ENCODE assay signal across 16 cellular contexts in the genomic region with DNA sequence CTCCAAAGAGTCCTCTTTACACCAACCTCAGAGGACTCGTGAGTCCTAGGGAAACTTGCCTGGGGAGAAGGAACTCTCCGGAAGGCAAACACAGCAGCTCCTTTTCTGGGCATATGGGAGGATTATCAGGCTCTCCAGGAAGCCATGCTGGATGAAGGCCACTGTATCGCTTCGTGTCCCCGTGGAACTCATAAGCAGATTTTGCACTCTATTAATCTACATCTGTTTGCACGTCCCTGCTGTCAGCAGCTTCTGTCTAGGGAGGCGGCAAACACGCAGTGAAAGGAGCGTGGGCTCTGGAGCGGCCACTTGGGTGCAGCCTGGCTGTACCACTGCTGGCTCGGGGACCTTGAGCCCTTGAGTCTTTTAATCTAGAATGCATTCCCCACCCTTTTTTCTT.
DNase-seq lines count a peak whose midpoint lies in the region; ATAC-seq and TF ChIP-seq lines count a peak whose summit lies in the region.
"Had no signal": no experiment of that assay in that cellular context is flagged by ENCODE, and none has a peak within 500 bp of the region (broad histone marks: within the 10 kb centered on the region; RNA-seq: fewer than 3 reads in every experiment).

No MANE protein-coding gene starts in this region.

- H3K36me3 ChIP-seq in cardiac muscle cell = no peaks in the 10 kb centered on the region
- H3K36me3 ChIP-seq: uterus had no signal

- H3K9me3 ChIP-seq in cardiac muscle cell (ENCODE audit: low read depth) = no peaks in the 10 kb centered on the region
- H3K9me3 ChIP-seq: uterus had no signal

- no peaks in the 10 kb centered on the region for H3K27me3 ChIP-seq in cardiac muscle cell
- H3K27me3 ChIP-seq: uterus had no signal

- no peak overlapping the region for H3K4me3 Mint-ChIP-seq in WTC11
- no peak overlapping the region for H3K4me3 Mint-ChIP-seq in progenitor cell of endocrine pancreas (ENCODE audit: low read depth)
- no peak overlapping the region for H3K4me3 Mint-ChIP-seq in MCF 10A (ENCODE audit: unreplicated experiment)
- H3K4me3 Mint-ChIP-seq in activated CD8-positive, alpha-beta T cell treated with anti-CD3 and anti-CD28 coated beads, Interleukin-2, amount 10 ng/mL, durations not matched to agents 7 days and 5 days = no peak overlapping the region
- H3K4me3 Mint-ChIP-seq in stimulated activated memory B cell treated with anti-CD40 and anti-IgM and Interleukin-4, amounts not matched to agents 10 μg/mL and 1 μg/mL and 100 μg/mL, for 72 hours = no peak overlapping the region
- H3K4me3 Mint-ChIP-seq: activated CD8-positive, alpha-beta memory T cell treated with anti-CD3 and anti-CD28 coated beads, Interleukin-2, amount 10 ng/mL, durations not matched to agents 7 days and 5 days; activated naive CD4-positive, alpha-beta T cell treated with anti-CD3 and anti-CD28 coated beads, Interleukin-2, amount 10 ng/mL, durations not matched to agents 7 days and 5 days had no signal

- CTCF ChIA-PET in WTC11 (lab: Charles Lee) (interaction anchor here (0.6 to 2.9 kb wide), 7 partner anchors 14 to 147 kb away, joined by 3 to 12 read pairs (median 3); no protein-coding TSS in a partner anchor), MCF 10A (lab: Yijun Ruan, JAX) (interaction anchor here (0.6 to 1.2 kb wide), 3 partner anchors 15 to 564 kb away, joined by 3 read pairs; no protein-coding TSS in a partner anchor)
- CTCF ChIA-PET in activated CD8-positive, alpha-beta T cell treated with anti-CD3 and anti-CD28 coated beads, Interleukin-2, amount 10 ng/mL, durations not matched to agents 7 days and 5 days (lab: Charles Lee) = no interaction called here

- no peak overlapping the region for H3K27ac ChIP-seq in cardiac muscle cell
- H3K27ac ChIP-seq: uterus had no signal

- H3K27me3 Mint-ChIP-seq in WTC11 (ENCODE audit: low read depth) (no peaks in the 10 kb centered on the region), progenitor cell of endocrine pancreas (peaks cover 7% of the 10 kb centered on the region), MCF 10A (ENCODE audit: insufficient read depth, unreplicated experiment) (peaks cover 41% of the 10 kb centered on the region)
- peaks cover 25% of the 10 kb centered on the region for H3K27me3 Mint-ChIP-seq in activated CD8-positive, alpha-beta T cell treated with anti-CD3 and anti-CD28 coated beads, Interleukin-2, amount 10 ng/mL, durations not matched to agents 7 days and 5 days (ENCODE audit: low read depth)
- peaks cover 37% of the 10 kb centered on the region for H3K27me3 Mint-ChIP-seq in stimulated activated memory B cell treated with anti-CD40 and anti-IgM and Interleukin-4, amounts not matched to agents 10 μg/mL and 1 μg/mL and 100 μg/mL, for 72 hours

- POLR2A ChIA-PET in WTC11 (lab: Charles Lee) = no interaction called here
- POLR2A ChIA-PET in MCF 10A (lab: Yijun Ruan, JAX) = no interaction called here
- POLR2A ChIA-PET in activated CD8-positive, alpha-beta T cell treated with anti-CD3 and anti-CD28 coated beads, Interleukin-2, amount 10 ng/mL, durations not matched to agents 7 days and 5 days (lab: Charles Lee) = no interaction called here

- H3K36me3 Mint-ChIP-seq in WTC11 (no peaks in the 10 kb centered on the region), progenitor cell of endocrine pancreas (ENCODE audit: insufficient read depth) (no peaks in the 10 kb centered on the region), MCF 10A (ENCODE audit: insufficient read depth, unreplicated experiment) (no peaks in the 10 kb centered on the region)
- no peaks in the 10 kb centered on the region for H3K36me3 Mint-ChIP-seq in activated CD8-positive, alpha-beta T cell treated with anti-CD3 and anti-CD28 coated beads, Interleukin-2, amount 10 ng/mL, durations not matched to agents 7 days and 5 days (ENCODE audit: low read depth)
- H3K36me3 Mint-ChIP-seq in stimulated activated memory B cell treated with anti-CD40 and anti-IgM and Interleukin-4, amounts not matched to agents 10 μg/mL and 1 μg/mL and 100 μg/mL, for 72 hours = no peaks in the 10 kb centered on the region
- H3K36me3 Mint-ChIP-seq: activated CD8-positive, alpha-beta memory T cell treated with anti-CD3 and anti-CD28 coated beads, Interleukin-2, amount 10 ng/mL, durations not matched to agents 7 days and 5 days; activated naive CD4-positive, alpha-beta T cell treated with anti-CD3 and anti-CD28 coated beads, Interleukin-2, amount 10 ng/mL, durations not matched to agents 7 days and 5 days; IgD-negative memory B cell had no signal

- no peak for TF ChIP-seq CTCF in WTC11 (IDR thresholded peaks at IDR 0.05)
- no peak for TF ChIP-seq CTCF in cardiac muscle cell (IDR thresholded peaks at IDR 0.05; ENCODE audit: low read depth, low read length)
- TF ChIP-seq CTCF in progenitor cell of endocrine pancreas (IDR thresholded peaks at IDR 0.05; ENCODE audit: unreplicated experiment) = no peak
- TF ChIP-seq CTCF in MCF 10A (IDR thresholded peaks at IDR 0.05; ENCODE audit: unreplicated experiment) = no peak

- ATAC-seq in WTC11 = no peak
- no peak for ATAC-seq in activated CD8-positive, alpha-beta T cell treated with anti-CD3 and anti-CD28 coated beads, Interleukin-2, amount 10 ng/mL, durations not matched to agents 7 days and 5 days
- no peak for ATAC-seq in stimulated activated memory B cell treated with anti-CD40 and anti-IgM and Interleukin-4, amounts not matched to agents 10 μg/mL and 1 μg/mL and 100 μg/mL, for 72 hours
- ATAC-seq: activated CD8-positive, alpha-beta memory T cell treated with anti-CD3 and anti-CD28 coated beads, Interleukin-2, amount 10 ng/mL, durations not matched to agents 7 days and 5 days had no signal

- H3K4me1 ChIP-seq in cardiac muscle cell (ENCODE audit: low read depth) = peaks cover 40% of the 10 kb centered on the region
- H3K4me1 ChIP-seq: uterus had no signal

- H3K9me3 Mint-ChIP-seq in WTC11 = no peaks in the 10 kb centered on the region
- no peaks in the 10 kb centered on the region for H3K9me3 Mint-ChIP-seq in progenitor cell of endocrine pancreas (ENCODE audit: low read depth)
- no peaks in the 10 kb centered on the region for H3K9me3 Mint-ChIP-seq in MCF 10A (ENCODE audit: unreplicated experiment)
- no peaks in the 10 kb centered on the region for H3K9me3 Mint-ChIP-seq in activated CD8-positive, alpha-beta T cell treated with anti-CD3 and anti-CD28 coated beads, Interleukin-2, amount 10 ng/mL, durations not matched to agents 7 days and 5 days (ENCODE audit: insufficient read depth)
- no peaks in the 10 kb centered on the region for H3K9me3 Mint-ChIP-seq in stimulated activated memory B cell treated with anti-CD40 and anti-IgM and Interleukin-4, amounts not matched to agents 10 μg/mL and 1 μg/mL and 100 μg/mL, for 72 hours
- H3K9me3 Mint-ChIP-seq: activated naive CD4-positive, alpha-beta T cell treated with anti-CD3 and anti-CD28 coated beads, Interleukin-2, amount 10 ng/mL, durations not matched to agents 7 days and 5 days had no signal

- BruUV-seq in MCF 10A (replicated peaks; lab: Mats Ljungman, UMichigan) = no TSS peak

- H3K4me3 ChIP-seq in cardiac muscle cell = no peak overlapping the region
- H3K4me3 ChIP-seq: uterus had no signal

- H3K4me1 Mint-ChIP-seq in WTC11 = peaks cover 26% of the 10 kb centered on the region
- no peaks in the 10 kb centered on the region for H3K4me1 Mint-ChIP-seq in progenitor cell of endocrine pancreas (ENCODE audit: low read depth)
- H3K4me1 Mint-ChIP-seq in MCF 10A (ENCODE audit: insufficient read depth, unreplicated experiment) = peaks cover 9% of the 10 kb centered on the region
- H3K4me1 Mint-ChIP-seq in activated CD8-positive, alpha-beta T cell treated with anti-CD3 and anti-CD28 coated beads, Interleukin-2, amount 10 ng/mL, durations not matched to agents 7 days and 5 days (ENCODE audit: low read depth) = peaks cover 32% of the 10 kb centered on the region
- H3K4me1 Mint-ChIP-seq in stimulated activated memory B cell treated with anti-CD40 and anti-IgM and Interleukin-4, amounts not matched to agents 10 μg/mL and 1 μg/mL and 100 μg/mL, for 72 hours = no peaks in the 10 kb centered on the region
- H3K4me1 Mint-ChIP-seq: IgD-negative memory B cell had no signal

- DNase-seq in DMS 273 treated with DMSO at 0.1 percent for 48 hours (lab: John Stamatoyannopoulos, UW) (peak; percentile 75), WTC11 (ENCODE audit: low spot score) (no peak), cardiac muscle cell (ENCODE audit: low read depth in 1 of 2, low spot score in 1 of 2) (peak; percentile 32 to 46), progenitor cell of endocrine pancreas (ENCODE audit: low spot score, unreplicated experiment) (no peak), MCF 10A (ENCODE audit: unreplicated experiment) (no peak), NCI-H1092 (lab: John Stamatoyannopoulos, UW) (no peak)
- no peak for DNase-seq in activated CD8-positive, alpha-beta T cell treated with anti-CD3 and anti-CD28 coated beads, Interleukin-2, amount 10 ng/mL, durations not matched to agents 7 days and 5 days
- DNase-seq: activated CD8-positive, alpha-beta memory T cell treated with anti-CD3 and anti-CD28 coated beads, Interleukin-2, amount 10 ng/mL, durations not matched to agents 7 days and 5 days; activated naive CD4-positive, alpha-beta T cell treated with anti-CD3 and anti-CD28 coated beads, Interleukin-2, amount 10 ng/mL, durations not matched to agents 7 days and 5 days; central memory CD4-positive, alpha-beta T cell; DMS53; NCI-H146; stimulated activated CD8-positive, alpha-beta memory T cell treated with anti-CD3 and anti-CD28 coated beads, Interleukin-4, amount 100 ng/mL, for 48 hours; uterus had no signal

- intact Hi-C loops in MCF 10A (cut with micrococcal nuclease) = no loop called here

- H3K27ac Mint-ChIP-seq in WTC11 (peak overlapping the region; percentile 67; the same call in 1 of the 2 replicates), progenitor cell of endocrine pancreas (peak overlapping the region; percentile 31), MCF 10A (ENCODE audit: low read depth, unreplicated experiment) (no peak overlapping the region)
- H3K27ac Mint-ChIP-seq in activated CD8-positive, alpha-beta T cell treated with anti-CD3 and anti-CD28 coated beads, Interleukin-2, amount 10 ng/mL, durations not matched to agents 7 days and 5 days = no peak overlapping the region
- H3K27ac Mint-ChIP-seq in stimulated activated memory B cell treated with anti-CD40 and anti-IgM and Interleukin-4, amounts not matched to agents 10 μg/mL and 1 μg/mL and 100 μg/mL, for 72 hours = no peak overlapping the region
- H3K27ac Mint-ChIP-seq: activated CD8-positive, alpha-beta memory T cell treated with anti-CD3 and anti-CD28 coated beads, Interleukin-2, amount 10 ng/mL, durations not matched to agents 7 days and 5 days; activated naive CD4-positive, alpha-beta T cell treated with anti-CD3 and anti-CD28 coated beads, Interleukin-2, amount 10 ng/mL, durations not matched to agents 7 days and 5 days had no signal

TF ChIP-seq in WTC11, 78 proteins besides CTCF, POLR2A, EP300 and RAD21 (continues in another document):
- TF ChIP-seq ESRRA (CRISPR knock-in tag; IDR thresholded peaks at IDR 0.05; ENCODE audit: borderline replicate concordance) (no peak), NFYB (CRISPR knock-in tag; conservative IDR thresholded peaks at IDR 0.05; ENCODE audit: low read depth) (no peak), TEAD4 (CRISPR knock-in tag; IDR thresholded peaks at IDR 0.05) (no peak), FOXJ3 (CRISPR knock-in tag; IDR thresholded peaks at IDR 0.05; ENCODE audit: borderline replicate concordance) (no peak), ZNF232 (CRISPR knock-in tag; IDR thresholded peaks at IDR 0.05) (no peak)

Comparison
In these comparisons a context has a peak if more than half of its experiments do, and no peak if none do; other contexts are left out.
1. DNase-seq: peak in DMS 273 treated with DMSO at 0.1 percent for 48 hours (single experiment) and cardiac muscle cell (2 of 2); none in WTC11 (single experiment), progenitor cell of endocrine pancreas (single experiment), MCF 10A (single experiment), NCI-H1092 (single experiment) and activated CD8-positive, alpha-beta T cell treated with anti-CD3 and anti-CD28 coated beads, Interleukin-2, amount 10 ng/mL, durations not matched to agents 7 days and 5 days (single experiment).
2. H3K27ac Mint-ChIP-seq: peak in WTC11 (single experiment) and progenitor cell of endocrine pancreas (single experiment); none in MCF 10A (single experiment), activated CD8-positive, alpha-beta T cell treated with anti-CD3 and anti-CD28 coated beads, Interleukin-2, amount 10 ng/mL, durations not matched to agents 7 days and 5 days (single experiment) and stimulated activated memory B cell treated with anti-CD40 and anti-IgM and Interleukin-4, amounts not matched to agents 10 μg/mL and 1 μg/mL and 100 μg/mL, for 72 hours (single experiment).